In genomic region chr22:30433773-30434172, GRCh38 we compare ENCODE assay signal across 17 cellular contexts. TPM values are rescaled to one million over a fixed set of nuclear protein-coding genes. Genes with fewer than 3 reads are reported as not detected.
DNase-seq lines count a peak whose midpoint lies in the region; ATAC-seq and TF ChIP-seq lines count a peak whose summit lies in the region.
"Had no signal": no experiment of that assay in that cellular context is flagged by ENCODE, and none has a peak within 500 bp of the region (broad histone marks: within the 10 kb centered on the region; RNA-seq: fewer than 3 reads in every experiment).

No MANE protein-coding gene starts in this region.

- peak; percentile 40 for DNase-seq in mammary epithelial cell
- no peak for DNase-seq in breast epithelium (ENCODE audit: low spot score in 2 of 2)
- no peak for DNase-seq in activated naive CD8-positive, alpha-beta T cell treated with anti-CD3 and anti-CD28 coated beads, Interleukin-2, amount 10 ng/mL, durations not matched to agents 7 days and 5 days
- no peak for DNase-seq in neural crest cell (ENCODE audit: low read depth, low spot score)
- no peak for DNase-seq in NCI-H2107 (lab: John Stamatoyannopoulos, UW)
- no peak for DNase-seq in stimulated activated CD4-positive, alpha-beta T cell treated with anti-CD3 and anti-CD28 coated beads, Interleukin-4, amount 100 ng/mL, for 24 hours
- DNase-seq: Calu3, DMS79, H7, NCI-H1436 treated with DMSO at 0.1 percent for 48 hours, NCI-H2081, NCI-H524 had no signal

- no peak overlapping the region for H3K4me3 ChIP-seq in mammary epithelial cell (replicated peaks in 1 of 3; ENCODE audit: insufficient read depth in 1 of 3, low read depth in 2 of 3, low read length in 3 of 3)
- no peak overlapping the region for H3K4me3 ChIP-seq in breast epithelium
- H3K4me3 ChIP-seq: A549, GM12878 had no signal

- TF ChIP-seq CTCF in mammary epithelial cell (conservative IDR thresholded peaks at IDR 0.05 in 1 of 2, IDR thresholded peaks at IDR 0.05 in 1 of 2; ENCODE audit: extremely low read depth in 1 of 2, insufficient read depth in 1 of 2, low read depth in 1 of 2, low read length in 2 of 2), result no peak
- TF ChIP-seq CTCF in breast epithelium (IDR thresholded peaks at IDR 0.05), result no peak
- TF ChIP-seq CTCF in neural crest cell (conservative IDR thresholded peaks at IDR 0.05), result no peak

- peaks cover 19% of the 10 kb centered on the region for H3K4me1 Mint-ChIP-seq in activated naive CD8-positive, alpha-beta T cell treated with anti-CD3 and anti-CD28 coated beads, Interleukin-2, amount 10 ng/mL, durations not matched to agents 7 days and 5 days
- peaks cover 9% of the 10 kb centered on the region for H3K4me1 Mint-ChIP-seq in neural crest cell

- H3K4me1 ChIP-seq in mammary epithelial cell (ENCODE audit: insufficient read depth, low read length), result peaks cover 19% of the 10 kb centered on the region
- no peaks in the 10 kb centered on the region for H3K4me1 ChIP-seq in breast epithelium
- H3K4me1 ChIP-seq: A549 had no signal

- H2AFZ ChIP-seq in mammary epithelial cell (ENCODE audit: low read depth, low read length), result no peak overlapping the region

- dilution Hi-C loops in mammary epithelial cell (cut with HindIII; ENCODE audit: low sequenced_read_pairs), result no loop called here

- POLR2A ChIA-PET in activated naive CD8-positive, alpha-beta T cell treated with anti-CD3 and anti-CD28 coated beads, Interleukin-2, amount 10 ng/mL, durations not matched to agents 7 days and 5 days (lab: Charles Lee), result interaction anchor here (0.6 to 4.7 kb wide), 2 partner anchors 10 to 37 kb away, joined by 3 to 34 read pairs; partner anchors contain the start of genes MTFP1 and SEC14L2

- peaks cover 1% of the 10 kb centered on the region for H3K9me3 Mint-ChIP-seq in activated naive CD8-positive, alpha-beta T cell treated with anti-CD3 and anti-CD28 coated beads, Interleukin-2, amount 10 ng/mL, durations not matched to agents 7 days and 5 days
- H3K9me3 Mint-ChIP-seq in neural crest cell, result no peaks in the 10 kb centered on the region

- no peaks in the 10 kb centered on the region for H4K20me1 ChIP-seq in mammary epithelial cell (ENCODE audit: insufficient read depth, low read length)

- H3K9me3 ChIP-seq in mammary epithelial cell (replicated peaks; ENCODE audit: insufficient read depth, low read length) (no peaks in the 10 kb centered on the region), breast epithelium (no peaks in the 10 kb centered on the region)
- H3K9me3 ChIP-seq: A549 had no signal

- peak overlapping the region; percentile 93 for H3K27ac Mint-ChIP-seq in activated naive CD8-positive, alpha-beta T cell treated with anti-CD3 and anti-CD28 coated beads, Interleukin-2, amount 10 ng/mL, durations not matched to agents 7 days and 5 days
- H3K27ac Mint-ChIP-seq in neural crest cell (ENCODE audit: unreplicated experiment), result peak overlapping the region; percentile 78

- no peak overlapping the region for H3K4me2 ChIP-seq in mammary epithelial cell (ENCODE audit: insufficient read depth, low read depth, low read length)
- H3K4me2 ChIP-seq: A549 had no signal

- in situ Hi-C loops in mammary epithelial cell (cut with MboI; ENCODE audit: low sequenced_read_pairs in 2 of 2), result no loop called here

- intact Hi-C loops in mammary epithelial cell (cut with micrococcal nuclease), result no loop called here
- intact Hi-C loops in breast epithelium (cut with DNase I; ENCODE audit: low total_unique reads), result no loop called here

- peaks cover 21% of the 10 kb centered on the region for H3K36me3 Mint-ChIP-seq in activated naive CD8-positive, alpha-beta T cell treated with anti-CD3 and anti-CD28 coated beads, Interleukin-2, amount 10 ng/mL, durations not matched to agents 7 days and 5 days
- no peaks in the 10 kb centered on the region for H3K36me3 Mint-ChIP-seq in neural crest cell (ENCODE audit: low read depth)

- CTCF ChIA-PET in mammary epithelial cell (lab: Charles Lee; ENCODE audit: low non-redundant PET), result no interaction called here

- H3K4me3 Mint-ChIP-seq in activated naive CD8-positive, alpha-beta T cell treated with anti-CD3 and anti-CD28 coated beads, Interleukin-2, amount 10 ng/mL, durations not matched to agents 7 days and 5 days, result no peak overlapping the region
- no peak overlapping the region for H3K4me3 Mint-ChIP-seq in neural crest cell

- H3K27me3 ChIP-seq in mammary epithelial cell (ENCODE audit: insufficient read depth, low read length) (no peaks in the 10 kb centered on the region), breast epithelium (no peaks in the 10 kb centered on the region)

- H3K9ac ChIP-seq in mammary epithelial cell (ENCODE audit: insufficient read depth, low read length), result no peak overlapping the region

- no peak for TF ChIP-seq POLR2A in breast epithelium (IDR thresholded peaks at IDR 0.05)

- H3K27me3 Mint-ChIP-seq in activated naive CD8-positive, alpha-beta T cell treated with anti-CD3 and anti-CD28 coated beads, Interleukin-2, amount 10 ng/mL, durations not matched to agents 7 days and 5 days, result peaks cover 2% of the 10 kb centered on the region
- peaks cover 3% of the 10 kb centered on the region for H3K27me3 Mint-ChIP-seq in neural crest cell (ENCODE audit: low read depth)

- H3K79me2 ChIP-seq in mammary epithelial cell (ENCODE audit: insufficient read depth, low read length), result no peaks in the 10 kb centered on the region

- H3K36me3 ChIP-seq in mammary epithelial cell (ENCODE audit: insufficient read depth, low read length) (no peaks in the 10 kb centered on the region), breast epithelium (no peaks in the 10 kb centered on the region)

- no peak for ATAC-seq in activated naive CD8-positive, alpha-beta T cell treated with anti-CD3 and anti-CD28 coated beads, Interleukin-2, amount 10 ng/mL, durations not matched to agents 7 days and 5 days (ENCODE audit: low read depth)
- ATAC-seq in activated CD4-positive, CD25-positive, alpha-beta regulatory T cell treated with anti-CD3 and anti-CD28 coated beads, Interleukin-2, amount 50 U/mL, for 24 hours, result no peak
- ATAC-seq: A549, GM12878 had no signal

- BruUV-seq in mammary epithelial cell (replicated peaks; lab: Mats Ljungman, UMichigan), result no TSS peak

- no peak overlapping the region for H3K27ac ChIP-seq in mammary epithelial cell (ENCODE audit: insufficient read depth, low read depth, low read length)
- no peak overlapping the region for H3K27ac ChIP-seq in breast epithelium
- H3K27ac ChIP-seq: A549 had no signal

- WGBS in mammary epithelial cell (ENCODE audit: low coverage, missing lambda C conversion rate), result 90% methylated on average over 1 of the region's 1 CpG

RNA-seq across cellular contexts. Expression of gene MTFP1, which starts 8.2 kb away (rescaled TPM):
- 1 to 10 TPM; 1.5 to 6.9 TPM for total RNA-seq in mammary epithelial cell
- 14.3 TPM for polyA plus RNA-seq in mammary epithelial cell
- not detected for polyA minus RNA-seq in mammary epithelial cell
- total RNA-seq in breast epithelium, result 10 to 100 TPM in 2 of 3 donors, 1 to 10 TPM in 1; 2.9 to 16.7 (median 14.4) TPM
- 10 to 100 TPM; 63.3 to 64.8 TPM for total RNA-seq in activated naive CD8-positive, alpha-beta T cell treated with anti-CD3 and anti-CD28 coated beads, Interleukin-2, amount 10 ng/mL, durations not matched to agents 7 days and 5 days
- 37.4 and 38.9 TPM in 2 replicates for total RNA-seq in neural crest cell

RNA-seq across cellular contexts. Expression of gene SEC14L2, which starts 37.0 kb away (rescaled TPM):
- total RNA-seq in mammary epithelial cell (100 to 1,000 TPM; 171 to 266 TPM), breast epithelium (10 to 100 TPM in 2 of 3 donors, 1 to 10 TPM in 1; 5.3 to 45.7 (median 29.5) TPM), neural crest cell (10.8 and 11.6 TPM in 2 replicates)
- polyA plus RNA-seq in mammary epithelial cell, result 168 TPM
- 208 TPM for polyA minus RNA-seq in mammary epithelial cell
- total RNA-seq in activated naive CD8-positive, alpha-beta T cell treated with anti-CD3 and anti-CD28 coated beads, Interleukin-2, amount 10 ng/mL, durations not matched to agents 7 days and 5 days, result 1 to 10 TPM; 9.9 TPM

RNA-seq across cellular contexts. Expression of gene SEC14L3, which starts 38.0 kb away (rescaled TPM):
- total RNA-seq in mammary epithelial cell, result not detected
- polyA plus RNA-seq in mammary epithelial cell, result not detected
- polyA minus RNA-seq in mammary epithelial cell, result not detected
- total RNA-seq in breast epithelium, result not detected
- not detected for total RNA-seq in activated naive CD8-positive, alpha-beta T cell treated with anti-CD3 and anti-CD28 coated beads, Interleukin-2, amount 10 ng/mL, durations not matched to agents 7 days and 5 days
- not detected in 2 replicates for total RNA-seq in neural crest cell
- total RNA-seq: Calu3, G401, GM12878, H7, HT1080 had no signal

RNA-seq across cellular contexts. Expression of gene RNF215, which starts 46.6 kb away (rescaled TPM):
- total RNA-seq in mammary epithelial cell (10 to 100 TPM; 21.6 to 22.0 TPM), breast epithelium (10 to 100 TPM; 13.3 to 15.4 (median 14.0) TPM), neural crest cell (27.4 and 29.2 TPM in 2 replicates)
- 5.0 TPM for polyA plus RNA-seq in mammary epithelial cell
- polyA minus RNA-seq in mammary epithelial cell, result 46.1 TPM
- total RNA-seq in activated naive CD8-positive, alpha-beta T cell treated with anti-CD3 and anti-CD28 coated beads, Interleukin-2, amount 10 ng/mL, durations not matched to agents 7 days and 5 days, result 10 to 100 TPM; 11.1 to 11.3 TPM
